In genomic region chr12:47717443-47718193, GRCh38 we compare ENCODE assay signal across 9 cellular contexts. TPM values are rescaled to one million over a fixed set of nuclear protein-coding genes. Genes with fewer than 3 reads are reported as not detected.
DNase-seq lines count a peak whose midpoint lies in the region; ATAC-seq and TF ChIP-seq lines count a peak whose summit lies in the region.
"Had no signal": no experiment of that assay in that cellular context is flagged by ENCODE, and none has a peak within 500 bp of the region (broad histone marks: within the 10 kb centered on the region; RNA-seq: fewer than 3 reads in every experiment).

No MANE protein-coding gene starts in this region.

- in situ Hi-C loops in Caki2 (cut with HindIII; ENCODE audit: low pct_unique_long_range_greater_than_20kb, low sequenced_read_pairs) = no loop called here

- H3K4me1 Mint-ChIP-seq in activated T-helper 17 cell treated with anti-CD3 and anti-CD28 coated beads, Interleukin-2, amount 50 U/mL, for 72 hours = peaks cover 23% of the 10 kb centered on the region

- H3K9me3 ChIP-seq in muscle layer of duodenum (ENCODE audit: control insufficient read depth in 1 of 2, low read length in 2 of 2) = no peaks in the 10 kb centered on the region

- peak; percentile 84 for TF ChIP-seq CTCF in fibroblast of mammary gland (conservative IDR thresholded peaks at IDR 0.05; ENCODE audit: control insufficient read depth, insufficient read depth, low read depth, low read length)

- peak overlapping the region; percentile 86 for H3K27ac Mint-ChIP-seq in activated T-helper 17 cell treated with anti-CD3 and anti-CD28 coated beads, Interleukin-2, amount 50 U/mL, for 72 hours

- H3K4me3 ChIP-seq in fibroblast of mammary gland (ENCODE audit: control insufficient read depth, low read depth, low read length) = no peak overlapping the region
- peak overlapping the region in 1 of 2 donors; percentile 4 for H3K4me3 ChIP-seq in muscle layer of duodenum (ENCODE audit: low read depth in 1 of 2, low read length in 2 of 2)

- peak overlapping the region; percentile 68 for H3K27ac ChIP-seq in muscle layer of duodenum (ENCODE audit: low read length)

- no peaks in the 10 kb centered on the region for H3K27me3 ChIP-seq in muscle layer of duodenum (ENCODE audit: low read depth, low read length)

- H3K27me3 Mint-ChIP-seq in activated T-helper 17 cell treated with anti-CD3 and anti-CD28 coated beads, Interleukin-2, amount 50 U/mL, for 72 hours = no peaks in the 10 kb centered on the region

- peaks cover 32 to 33% of the 10 kb centered on the region in 2 donors for H3K4me1 ChIP-seq in muscle layer of duodenum (ENCODE audit: control insufficient read depth in 1 of 2, insufficient read depth in 2 of 2, low read length in 2 of 2)

- peak; percentile 58 for ATAC-seq in activated T-helper 17 cell treated with anti-CD3 and anti-CD28 coated beads, Interleukin-2, amount 50 U/mL, for 72 hours (replicated peaks)
- no peak for ATAC-seq in GM21786 (IDR thresholded peaks at IDR 0.05; ENCODE audit: unreplicated experiment)

- peaks cover 7% of the 10 kb centered on the region for H3K36me3 Mint-ChIP-seq in activated T-helper 17 cell treated with anti-CD3 and anti-CD28 coated beads, Interleukin-2, amount 50 U/mL, for 72 hours (ENCODE audit: low read depth)

- H3K36me3 ChIP-seq in muscle layer of duodenum (ENCODE audit: control insufficient read depth in 1 of 2, insufficient read depth in 2 of 2, low read length in 2 of 2) = peaks cover 0 to 5% of the 10 kb centered on the region in 2 donors

- no peaks in the 10 kb centered on the region for H3K9me3 Mint-ChIP-seq in activated T-helper 17 cell treated with anti-CD3 and anti-CD28 coated beads, Interleukin-2, amount 50 U/mL, for 72 hours

- H3K4me3 Mint-ChIP-seq in activated T-helper 17 cell treated with anti-CD3 and anti-CD28 coated beads, Interleukin-2, amount 50 U/mL, for 72 hours = peak overlapping the region; percentile 16

- peak; percentile 37 for DNase-seq in Caki2 (ENCODE audit: low read depth)
- DNase-seq in HK-2 (ENCODE audit: unreplicated experiment) = peak; percentile 31
- peak; percentile 34 for DNase-seq in NOMO-1 treated with dmso at 0.1 percent for 144 hours (lab: John Stamatoyannopoulos, UW; ENCODE audit: unreplicated experiment)
- peak; percentile 85 for DNase-seq in fibroblast of mammary gland (ENCODE audit: low read depth)
- peak; percentile 91 for DNase-seq in superior temporal gyrus (ENCODE audit: extremely low spot score)

RNA-seq across cellular contexts. Expression of gene ENDOU, which starts 7.7 kb away (rescaled TPM):
- total RNA-seq in Caki2 (2014; rRNA removed; shearing (Covaris generic); ENCODE audit: low replicate concordance) = not detected in 2 replicates
- total RNA-seq in activated T-helper 17 cell treated with anti-CD3 and anti-CD28 coated beads, Interleukin-2, amount 50 U/mL, for 72 hours = under 1 TPM in 1 of 2 donors, not detected in 1; 0.16 TPM
- total RNA-seq: T-helper 1 cell treated with Interleukin-12 subunit alpha and Interleukin-12 subunit beta and Interleukin-4 antibody, amounts not matched to agents 30 ng/mL and 1 ng/mL, for 36 hours had no signal

RNA-seq across cellular contexts. Expression of gene RPAP3, which starts 11.8 kb away (rescaled TPM):
- total RNA-seq in Caki2 (2014; rRNA removed; shearing (Covaris generic); ENCODE audit: low replicate concordance) = 10.7 and 18.9 TPM in 2 replicates
- total RNA-seq in activated T-helper 17 cell treated with anti-CD3 and anti-CD28 coated beads, Interleukin-2, amount 50 U/mL, for 72 hours = 10 to 100 TPM; 33.3 to 44.0 TPM

RNA-seq across cellular contexts. Expression of gene RAPGEF3, which starts 41.1 kb away (rescaled TPM):
- total RNA-seq in Caki2 (2014; rRNA removed; shearing (Covaris generic); ENCODE audit: low replicate concordance) = 106 and 112 TPM in 2 replicates
- 1 to 10 TPM; 1.4 to 8.4 TPM for total RNA-seq in activated T-helper 17 cell treated with anti-CD3 and anti-CD28 coated beads, Interleukin-2, amount 50 U/mL, for 72 hours

RNA-seq across cellular contexts. Expression of gene SLC48A1, which starts 55.4 kb away (rescaled TPM):
- 151 and 222 TPM in 2 replicates for total RNA-seq in Caki2 (2014; rRNA removed; shearing (Covaris generic); ENCODE audit: low replicate concordance)
- total RNA-seq in activated T-helper 17 cell treated with anti-CD3 and anti-CD28 coated beads, Interleukin-2, amount 50 U/mL, for 72 hours = 1 to 10 TPM; 6.7 to 8.2 TPM

Comparison
In these comparisons a context has a peak if more than half of its experiments do, and no peak if none do; other contexts are left out.
1. DNase-seq: peak in every context shown above with its lines; median percentile 91 in superior temporal gyrus; 85 in fibroblast of mammary gland; 37 in Caki2; 34 in NOMO-1 treated with dmso at 0.1 percent for 144 hours; 31 in HK-2.
2. RNA of gene RAPGEF3, which starts 41.1 kb away (total RNA-seq): 106 to 112 TPM in Caki2; 1.4 to 8.4 TPM in activated T-helper 17 cell treated with anti-CD3 and anti-CD28 coated beads, Interleukin-2, amount 50 U/mL, for 72 hours; every median in the first group is over 10 times any median in the second.